In genomic region chr1:17280894-17281293, GRCh38 we compare ENCODE assay signal across 16 cellular contexts. TPM values are rescaled to one million over a fixed set of nuclear protein-coding genes. Genes with fewer than 3 reads are reported as not detected.
A peak's percentile ranks its signal among the peaks of the same experiment; 100 is the strongest.
DNase-seq lines count a peak whose midpoint lies in the region; ATAC-seq and TF ChIP-seq lines count a peak whose summit lies in the region.
"Had no signal": no experiment of that assay in that cellular context is flagged by ENCODE, and none has a peak within 500 bp of the region (broad histone marks: within the 10 kb centered on the region; RNA-seq: fewer than 3 reads in every experiment).

No MANE protein-coding gene starts in this region.

- H3K9me3 Mint-ChIP-seq in CD14-positive monocyte: peaks cover 0 to 4% (median 0%) of the 10 kb centered on the region in 7 donors
- no peaks in the 10 kb centered on the region for H3K9me3 Mint-ChIP-seq in stimulated activated naive B cell treated with anti-CD40 and anti-IgM and Interleukin-4, amounts not matched to agents 10 μg/mL and 1 μg/mL and 100 μg/mL, for 72 hours
- H3K9me3 Mint-ChIP-seq: HFFc6 had no signal

- TF ChIP-seq CTCF in CD14-positive monocyte (IDR thresholded peaks at IDR 0.05): no peak
- no peak for TF ChIP-seq CTCF in RWPE1 (conservative IDR thresholded peaks at IDR 0.05; ENCODE audit: low read depth)
- no peak for TF ChIP-seq CTCF in osteoblast (IDR thresholded peaks at IDR 0.05; ENCODE audit: extremely low read depth, low read depth, low read length)

- peaks cover 82% of the 10 kb centered on the region for H3K4me1 Mint-ChIP-seq in CD14-positive monocyte
- peaks cover 6 to 7% of the 10 kb centered on the region in 2 donors for H3K4me1 Mint-ChIP-seq in stimulated activated naive B cell treated with anti-CD40 and anti-IgM and Interleukin-4, amounts not matched to agents 10 μg/mL and 1 μg/mL and 100 μg/mL, for 72 hours

- DNase-seq in CD14-positive monocyte (ENCODE audit: low spot score) (no peak), RWPE1 (ENCODE audit: low spot score) (no peak), osteoblast (ENCODE audit: insufficient read length, low spot score, missing footprints) (peak; percentile 22), NCI-H2107 treated with DMSO at 0.1 percent for 48 hours (lab: John Stamatoyannopoulos, UW; ENCODE audit: unreplicated experiment) (no peak)
- no peak for DNase-seq in central memory CD4-positive, alpha-beta T cell
- no peak for DNase-seq in stimulated activated naive B cell treated with anti-CD40 and anti-IgM and Interleukin-4, amounts not matched to agents 10 μg/mL and 1 μg/mL and 100 μg/mL, for 72 hours
- DNase-seq: CD4-positive, alpha-beta memory T cell; COR-L47; DMS153; DND-41; GOT3; HFFc6 had no signal

- CTCF ChIA-PET in RWPE1 (lab: Yijun Ruan, JAX): interaction anchor here (0.6 to 0.8 kb wide), 2 partner anchors 124 to 161 kb away, joined by 3 to 4 read pairs; no protein-coding TSS in a partner anchor

- peaks cover 43% of the 10 kb centered on the region for H3K27me3 ChIP-seq in osteoblast (ENCODE audit: insufficient read depth, low read length)

- H3K4me2 ChIP-seq in osteoblast (ENCODE audit: insufficient read depth, low read length): no peak overlapping the region

- H3K27me3 Mint-ChIP-seq in CD14-positive monocyte (ENCODE audit: low read depth in 3 of 3): peaks cover 0 to 4% (median 0%) of the 10 kb centered on the region in 3 donors
- peaks cover 26 to 32% of the 10 kb centered on the region in 2 donors for H3K27me3 Mint-ChIP-seq in stimulated activated naive B cell treated with anti-CD40 and anti-IgM and Interleukin-4, amounts not matched to agents 10 μg/mL and 1 μg/mL and 100 μg/mL, for 72 hours

- no peak overlapping the region for H3K4me3 Mint-ChIP-seq in CD14-positive monocyte
- H3K4me3 Mint-ChIP-seq in stimulated activated naive B cell treated with anti-CD40 and anti-IgM and Interleukin-4, amounts not matched to agents 10 μg/mL and 1 μg/mL and 100 μg/mL, for 72 hours: no peak overlapping the region
- H3K4me3 Mint-ChIP-seq: CD4-positive, alpha-beta memory T cell; HFFc6 had no signal

- no peaks in the 10 kb centered on the region for H3K36me3 ChIP-seq in osteoblast (ENCODE audit: insufficient read depth, low read length)
- H3K36me3 ChIP-seq: HAP-1 had no signal

- no peaks in the 10 kb centered on the region for H4K20me1 ChIP-seq in osteoblast (ENCODE audit: insufficient read depth, low read length)

- H3K4me1 ChIP-seq in osteoblast (ENCODE audit: insufficient read depth, low read length): no peaks in the 10 kb centered on the region
- H3K4me1 ChIP-seq: HAP-1 had no signal

- intact Hi-C loops in CD14-positive monocyte (cut with micrococcal nuclease): loop anchor here in 1 of 2 donors (5.0 kb wide), 1 partner anchor 36 kb away; no protein-coding TSS in a partner anchor

- H3K9me3 ChIP-seq in osteoblast (ENCODE audit: low read depth, low read length): no peaks in the 10 kb centered on the region
- H3K9me3 ChIP-seq: HAP-1 had no signal

- no peak overlapping the region for H3K4me3 ChIP-seq in osteoblast (ENCODE audit: insufficient read depth, low read length)
- H3K4me3 ChIP-seq: HAP-1 had no signal

- H2AFZ ChIP-seq in osteoblast (ENCODE audit: low read length): no peak overlapping the region

- peak overlapping the region; percentile 87; the same call in 1 of the 2 replicates for H3K27ac ChIP-seq in RWPE1
- no peak overlapping the region for H3K27ac ChIP-seq in osteoblast (ENCODE audit: low read depth, low read length)
- H3K27ac ChIP-seq: C4-2B had no signal

- POLR2A ChIA-PET in RWPE1 (lab: Yijun Ruan, JAX; ENCODE audit: low non-redundant PET): no interaction called here

- H3K36me3 Mint-ChIP-seq in CD14-positive monocyte: peaks cover 0 to under 1% of the 10 kb centered on the region in 2 donors
- no peaks in the 10 kb centered on the region for H3K36me3 Mint-ChIP-seq in stimulated activated naive B cell treated with anti-CD40 and anti-IgM and Interleukin-4, amounts not matched to agents 10 μg/mL and 1 μg/mL and 100 μg/mL, for 72 hours
- H3K36me3 Mint-ChIP-seq: CD4-positive, alpha-beta memory T cell had no signal

- no peak for ATAC-seq in stimulated activated naive B cell treated with anti-CD40 and anti-IgM and Interleukin-4, amounts not matched to agents 10 μg/mL and 1 μg/mL and 100 μg/mL, for 72 hours (replicated peaks)

- H3K79me2 ChIP-seq in osteoblast (ENCODE audit: insufficient read depth, low read length): no peaks in the 10 kb centered on the region

- H3K27ac Mint-ChIP-seq in CD14-positive monocyte: peak overlapping the region in 6 of 7 donors; percentile 15 to 97 (median 93)
- no peak overlapping the region for H3K27ac Mint-ChIP-seq in stimulated activated naive B cell treated with anti-CD40 and anti-IgM and Interleukin-4, amounts not matched to agents 10 μg/mL and 1 μg/mL and 100 μg/mL, for 72 hours
- H3K27ac Mint-ChIP-seq: CD4-positive, alpha-beta memory T cell; HFFc6 had no signal

RNA-seq across cellular contexts. Expression of gene PADI4, which starts 27.1 kb away (rescaled TPM):
- polyA plus RNA-seq in CD14-positive monocyte: 100 to 1,000 TPM; 160 to 164 TPM
- total RNA-seq in osteoblast: not detected in 2 replicates
- total RNA-seq: A673, HFFc6 had no signal
- polyA plus RNA-seq: BJ had no signal

RNA-seq across cellular contexts. Expression of gene PADI3, which starts 32.0 kb away (rescaled TPM):
- polyA plus RNA-seq in CD14-positive monocyte: not detected
- total RNA-seq in osteoblast: not detected in 2 replicates
- total RNA-seq: CD4-positive, alpha-beta memory T cell had no signal
- polyA plus RNA-seq: BJ; CD4-positive, alpha-beta memory T cell had no signal
